ENCODE assay signal across 2 cellular contexts in the genomic region with DNA sequence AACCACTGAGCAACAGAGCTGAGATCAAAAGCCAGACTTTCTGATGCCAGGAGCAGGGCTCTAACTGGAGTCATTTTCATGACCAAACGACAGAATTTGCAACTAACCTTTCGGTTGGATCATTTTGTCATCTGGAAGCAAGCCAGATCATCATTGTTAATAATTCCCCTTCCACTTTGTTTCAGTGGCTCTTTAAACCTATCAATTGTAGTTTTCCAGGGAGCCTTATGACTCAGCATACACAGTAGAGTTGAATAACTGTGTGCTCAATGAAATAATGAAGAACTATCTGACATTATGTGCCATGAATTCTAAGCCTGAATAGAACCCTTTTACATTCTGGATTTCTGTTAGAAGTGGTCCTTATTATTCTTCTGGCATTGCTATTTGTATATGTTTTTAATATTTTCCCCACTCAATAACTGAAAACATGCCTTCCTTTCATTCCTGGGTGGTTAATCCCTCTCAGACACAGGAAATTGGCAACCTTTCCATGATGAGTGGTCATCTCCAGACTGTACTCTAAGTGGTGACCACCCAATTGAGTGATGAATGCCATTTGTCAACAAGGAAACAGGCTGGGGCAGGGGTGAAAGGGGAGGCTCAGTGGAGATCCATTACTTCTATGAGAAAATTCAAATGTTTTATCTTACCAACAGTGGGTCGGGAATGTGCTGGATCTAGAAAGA.
TF ChIP-seq lines count a peak whose summit lies in the region.

No MANE protein-coding gene starts in this region.

TF ChIP-seq in IMR-90, 13 proteins besides CTCF, POLR2A, EP300 and RAD21 (continued from another document):
- no peak for TF ChIP-seq RCOR1 (IDR thresholded peaks at IDR 0.05; ENCODE audit: insufficient replicate concordance, low read length)
- no peak for TF ChIP-seq USF2 (IDR thresholded peaks at IDR 0.05; ENCODE audit: low read depth, low read length)
- no peak for TF ChIP-seq CHD1 (IDR thresholded peaks at IDR 0.05; ENCODE audit: low read depth, low read length)
- no peak for TF ChIP-seq FOS (IDR thresholded peaks at IDR 0.05; ENCODE audit: low read depth, low read length)
- no peak for TF ChIP-seq SMC3 (IDR thresholded peaks at IDR 0.05; ENCODE audit: low read depth, low read length)
- TF ChIP-seq MAFK (IDR thresholded peaks at IDR 0.05; ENCODE audit: low read depth, low read length): no peak
- no peak for TF ChIP-seq MXI1 (IDR thresholded peaks at IDR 0.05; ENCODE audit: borderline replicate concordance, low read depth, low read length)
- TF ChIP-seq, protein P1, sequence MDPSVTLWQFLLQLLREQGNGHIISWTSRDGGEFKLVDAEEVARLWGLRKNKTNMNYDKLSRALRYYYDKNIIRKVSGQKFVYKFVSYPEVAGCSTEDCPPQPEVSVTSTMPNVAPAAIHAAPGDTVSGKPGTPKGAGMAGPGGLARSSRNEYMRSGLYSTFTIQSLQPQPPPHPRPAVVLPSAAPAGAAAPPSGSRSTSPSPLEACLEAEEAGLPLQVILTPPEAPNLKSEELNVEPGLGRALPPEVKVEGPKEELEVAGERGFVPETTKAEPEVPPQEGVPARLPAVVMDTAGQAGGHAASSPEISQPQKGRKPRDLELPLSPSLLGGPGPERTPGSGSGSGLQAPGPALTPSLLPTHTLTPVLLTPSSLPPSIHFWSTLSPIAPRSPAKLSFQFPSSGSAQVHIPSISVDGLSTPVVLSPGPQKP (IDR thresholded peaks at IDR 0.05; ENCODE audit: borderline replicate concordance, low read depth, low read length): no peak
- TF ChIP-seq NFE2L2 (IDR thresholded peaks at IDR 0.05; ENCODE audit: low read depth, low read length): no peak
TF ChIP-seq in IMR-90: peak in this region for 0.

TF ChIP-seq in endothelial cell of umbilical vein, 7 proteins besides CTCF, POLR2A, EP300 and RAD21 (continued from another document):
- no peak for TF ChIP-seq GATA2 (IDR thresholded peaks at IDR 0.05; ENCODE audit: insufficient read depth, insufficient read length, low read depth, low read length)
